In genomic region chr2:55111570-55112228, GRCh38 we compare ENCODE assay signal across 8 cellular contexts.
A peak's percentile ranks its signal among the peaks of the same experiment; 100 is the strongest.
DNase-seq lines count a peak whose midpoint lies in the region; ATAC-seq and TF ChIP-seq lines count a peak whose summit lies in the region.

No MANE protein-coding gene starts in this region.

- H2AFZ ChIP-seq in Loucy (ENCODE audit: low read length) = peak overlapping the region; percentile 59

- H3K9me2 ChIP-seq in Loucy (replicated peaks; ENCODE audit: low read depth, low read length) = no peaks in the 10 kb centered on the region

- H3K4me1 ChIP-seq in Loucy (ENCODE audit: insufficient read depth, low read length, poor library complexity, severe bottlenecking) = peaks cover 48% of the 10 kb centered on the region

- no peaks in the 10 kb centered on the region for H3K36me3 ChIP-seq in Loucy (ENCODE audit: insufficient read depth, low read length)

- no peaks in the 10 kb centered on the region for H3K27me3 ChIP-seq in Loucy (ENCODE audit: insufficient read depth, low read length, poor library complexity, severe bottlenecking)

- ATAC-seq in GM19467 (IDR thresholded peaks at IDR 0.05; ENCODE audit: unreplicated experiment) = no peak
- ATAC-seq in HG03139 (IDR thresholded peaks at IDR 0.05; ENCODE audit: unreplicated experiment) = no peak
- ATAC-seq in HG02884 (IDR thresholded peaks at IDR 0.05; ENCODE audit: unreplicated experiment) = no peak

- 0 out of 2 replicates have a peak, but pooled peaks have one; percentile 17 for TF ChIP-seq CTCF in Loucy (conservative IDR thresholded peaks at IDR 0.05; ENCODE audit: low read length)

- H3F3A ChIP-seq in Loucy (ENCODE audit: low read depth) = peaks cover 4% of the 10 kb centered on the region; the same call in 1 of the 2 replicates

- peak overlapping the region; percentile 76 for H3K9ac ChIP-seq in Loucy (ENCODE audit: low read depth, low read length, poor library complexity, severe bottlenecking)

- H4K20me1 ChIP-seq in Loucy (ENCODE audit: insufficient read depth, low read length, poor library complexity, severe bottlenecking) = no peaks in the 10 kb centered on the region

- H3K9me3 ChIP-seq in Loucy (ENCODE audit: insufficient read depth, low read depth, low read length) = no peaks in the 10 kb centered on the region

- peak overlapping the region; percentile 63 for H3K4me3 ChIP-seq in Loucy (ENCODE audit: low read length, poor library complexity, severe bottlenecking)

- DNase-seq in CD1c-positive myeloid dendritic cell (ENCODE audit: extremely low spot score) (peak; percentile 90), SKM-1 (lab: John Stamatoyannopoulos, UW; ENCODE audit: unreplicated experiment) (peak; percentile 85), foreskin melanocyte (peak; percentile 56), nucleus accumbens (lab: John Stamatoyannopoulos, UW) (peak in 41 of 56 donors; percentile 18 to 79 (median 41))

- no peaks in the 10 kb centered on the region for H3K79me2 ChIP-seq in Loucy (ENCODE audit: insufficient read depth, low read length)

- H3K4me2 ChIP-seq in Loucy (ENCODE audit: low read depth, low read length, poor library complexity, severe bottlenecking) = peak overlapping the region; percentile 79
